1 cellular context compared by ENCODE assay signal in genomic region chr20:45405566-45406259, GRCh38.
TF ChIP-seq lines count a peak whose summit lies in the region.

No MANE protein-coding gene starts in this region.

TF ChIP-seq in HepG2, 621 proteins besides CTCF, POLR2A, EP300 and RAD21 (continued from another document):
- peak; percentile 64; the same call in 1 of the 2 replicates for TF ChIP-seq ZBED4 (CRISPR knock-in tag; IDR thresholded peaks at IDR 0.05; ENCODE audit: borderline replicate concordance)
- no peak for TF ChIP-seq ZEB1 (IDR thresholded peaks at IDR 0.05; ENCODE audit: insufficient replicate concordance, low read depth)
- no peak for TF ChIP-seq YEATS2 (CRISPR knock-in tag; IDR thresholded peaks at IDR 0.05; ENCODE audit: borderline replicate concordance)
